In the genomic region with DNA sequence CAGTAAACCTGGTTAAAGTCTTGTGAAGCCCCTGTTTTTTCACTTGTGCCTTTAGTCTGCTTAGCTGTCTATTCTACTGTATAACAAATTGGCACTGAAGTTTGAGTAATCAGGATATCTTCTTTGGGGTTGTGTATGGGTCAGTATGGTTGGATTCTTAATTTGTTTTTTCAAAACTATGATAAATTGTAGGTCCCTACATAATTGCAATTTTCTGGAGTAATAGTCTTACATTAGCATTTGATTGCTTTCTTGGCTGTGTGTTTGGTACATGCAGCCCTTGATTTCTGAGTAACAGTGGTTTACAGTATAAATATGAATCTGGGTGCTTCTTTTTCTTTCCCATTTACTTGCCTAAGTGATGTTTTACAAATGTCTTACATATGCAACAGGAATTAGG, we compare ENCODE assay signal across 14 cellular contexts.
DNase-seq lines count a peak whose midpoint lies in the region; ATAC-seq and TF ChIP-seq lines count a peak whose summit lies in the region.
"Had no signal": no experiment of that assay in that cellular context is flagged by ENCODE, and none has a peak within 500 bp of the region (broad histone marks: within the 10 kb centered on the region; RNA-seq: fewer than 3 reads in every experiment).

No MANE protein-coding gene starts in this region.

- intact Hi-C loops in PC-9 (cut with micrococcal nuclease; ENCODE audit: unreplicated experiment) = no loop called here

- TF ChIP-seq CTCF in SK-N-SH (IDR thresholded peaks at IDR 0.05) (no peak), mesothelial cell of epicardium (IDR thresholded peaks at IDR 0.05; ENCODE audit: unreplicated experiment) (no peak), PC-9 (conservative IDR thresholded peaks at IDR 0.05) (no peak)

- no peaks in the 10 kb centered on the region for H4K20me1 ChIP-seq in SK-N-SH (ENCODE audit: insufficient read depth)
- H4K20me1 ChIP-seq in PC-9 (ENCODE audit: insufficient read depth) = no peaks in the 10 kb centered on the region

- H3K9me3 Mint-ChIP-seq in mesothelial cell of epicardium = no peaks in the 10 kb centered on the region
- H3K9me3 Mint-ChIP-seq: CD14-positive monocyte, H9, IgD-negative memory B cell had no signal

- H3K9me2 ChIP-seq in SK-N-SH = no peaks in the 10 kb centered on the region
- no peaks in the 10 kb centered on the region for H3K9me2 ChIP-seq in PC-9 (ENCODE audit: insufficient read depth)

- no peaks in the 10 kb centered on the region for H3K27me3 Mint-ChIP-seq in mesothelial cell of epicardium (ENCODE audit: low read depth)
- H3K27me3 Mint-ChIP-seq: CD8-positive, alpha-beta memory T cell; IgD-negative memory B cell had no signal

- H3K27me3 ChIP-seq in SK-N-SH (ENCODE audit: insufficient read depth) = no peaks in the 10 kb centered on the region
- no peaks in the 10 kb centered on the region for H3K27me3 ChIP-seq in PC-9 (ENCODE audit: insufficient read depth, low read depth)

- POLR2A ChIA-PET in SK-N-SH (lab: Yijun Ruan, JAX) = no interaction called here
- POLR2A ChIA-PET in PC-9 (lab: Charles Lee; ENCODE audit: unreplicated experiment) = no interaction called here

- BruUV-seq in PC-9 (replicated peaks; lab: Mats Ljungman, UMichigan) = no TSS peak

- no peak for ATAC-seq in SK-N-SH treated with all-trans-retinoic acid at 6 μM for 48 hours
- ATAC-seq: A549 had no signal

- no peak for TF ChIP-seq EP300 in SK-N-SH (IDR thresholded peaks at IDR 0.05; ENCODE audit: borderline replicate concordance in 1 of 2, low read depth in 1 of 2, low read length in 1 of 2)

- CTCF ChIA-PET in SK-N-SH (lab: Yijun Ruan, JAX) (interaction anchor here (1.2 to 3.4 kb wide), 2 partner anchors 114 to 187 kb away, joined by 3 to 12 read pairs; a partner anchor contains a TSS), PC-9 (lab: Charles Lee) (no interaction called here)

- no peak overlapping the region for H3K9ac ChIP-seq in SK-N-SH

- no peaks in the 10 kb centered on the region for H3K36me3 ChIP-seq in SK-N-SH (replicated peaks in 1 of 2; ENCODE audit: control insufficient read depth in 1 of 2, insufficient read depth in 2 of 2, low read length in 1 of 2)
- H3K36me3 ChIP-seq in PC-9 (ENCODE audit: low read depth) = no peaks in the 10 kb centered on the region

- H3K4me3 ChIP-seq in SK-N-SH (ENCODE audit: low read depth in 2 of 2, low read length in 1 of 2) (no peak overlapping the region), PC-9 (no peak overlapping the region)
- H3K4me3 ChIP-seq: A549 had no signal

- TF ChIP-seq RAD21 in SK-N-SH (IDR thresholded peaks at IDR 0.05; ENCODE audit: low read length) = no peak

- H3F3A ChIP-seq in SK-N-SH (replicated peaks; ENCODE audit: insufficient read depth) (no peaks in the 10 kb centered on the region), PC-9 (ENCODE audit: insufficient read depth, low read depth) (no peaks in the 10 kb centered on the region)

- no peaks in the 10 kb centered on the region for H3K79me2 ChIP-seq in SK-N-SH (ENCODE audit: insufficient read depth)
- no peaks in the 10 kb centered on the region for H3K79me2 ChIP-seq in PC-9 (ENCODE audit: low read depth)

- H3K4me1 ChIP-seq in SK-N-SH (ENCODE audit: control insufficient read depth in 1 of 2, insufficient read depth in 2 of 2, low read depth in 1 of 2, low read length in 1 of 2) (peaks cover 0 to 3% of the 10 kb centered on the region in 2 experiments; a peak in 2 of 4 replicates), PC-9 (replicated peaks; ENCODE audit: insufficient read depth) (no peaks in the 10 kb centered on the region)
- H3K4me1 ChIP-seq: A549, Caco-2 had no signal

- DNase-seq in SK-N-SH (no peak), NCI-H69 (lab: John Stamatoyannopoulos, UW) (peak; percentile 52), mesothelial cell of epicardium (ENCODE audit: low spot score in 2 of 2, unreplicated experiment in 2 of 2) (no peak), Ammon's horn (ENCODE audit: low spot score) (no peak), PC-9 (no peak)
- no peak for DNase-seq in activated CD4-positive, alpha-beta T cell treated with anti-CD3 and anti-CD28 coated beads for 4 hours
- DNase-seq: Caco-2; CD8-positive, alpha-beta memory T cell; GOT3; H9 had no signal

- no peaks in the 10 kb centered on the region for H3K9me3 ChIP-seq in SK-N-SH
- no peaks in the 10 kb centered on the region for H3K9me3 ChIP-seq in PC-9 (ENCODE audit: insufficient read depth, low read depth)
- H3K9me3 ChIP-seq: A549, Caco-2 had no signal

- H3K36me3 Mint-ChIP-seq in mesothelial cell of epicardium = no peaks in the 10 kb centered on the region
- H3K36me3 Mint-ChIP-seq: IgD-negative memory B cell had no signal

- peak overlapping the region; percentile 50 for H3K27ac Mint-ChIP-seq in mesothelial cell of epicardium
- H3K27ac Mint-ChIP-seq: CD14-positive monocyte; CD8-positive, alpha-beta memory T cell; H9; IgD-negative memory B cell had no signal

- H3K27ac ChIP-seq in SK-N-SH (ENCODE audit: low read depth in 2 of 2, low read length in 1 of 2) (peak overlapping the region in 1 of 2 experiments; percentile 34; a peak in 1 of 4 replicates), PC-9 (no peak overlapping the region)
- H3K27ac ChIP-seq: A549 had no signal

- no peak overlapping the region for H3K4me2 ChIP-seq in SK-N-SH
- H3K4me2 ChIP-seq in PC-9 = no peak overlapping the region
- H3K4me2 ChIP-seq: A549 had no signal

- peaks cover 31% of the 10 kb centered on the region for H3K4me1 Mint-ChIP-seq in mesothelial cell of epicardium

- H2AFZ ChIP-seq in SK-N-SH (ENCODE audit: low read depth) (no peak overlapping the region), PC-9 (no peak overlapping the region)

- H3K4me3 Mint-ChIP-seq in mesothelial cell of epicardium = no peak overlapping the region
- H3K4me3 Mint-ChIP-seq: CD14-positive monocyte; CD8-positive, alpha-beta memory T cell; H9; IgD-negative memory B cell had no signal

TF ChIP-seq in SK-N-SH treated with all-trans-retinoic acid at 6 μM for 48 hours, 23 proteins besides CTCF, POLR2A, EP300 and RAD21 (continues in another document):
- TF ChIP-seq ESRRG (CRISPR knock-in tag; IDR thresholded peaks at IDR 0.05) (no peak), CSDC2 (CRISPR knock-in tag; IDR thresholded peaks at IDR 0.05) (no peak), ZFP30 (CRISPR knock-in tag; IDR thresholded peaks at IDR 0.05) (no peak), PPARA (CRISPR knock-in tag; IDR thresholded peaks at IDR 0.05; ENCODE audit: borderline replicate concordance) (no peak), ISL1 (CRISPR knock-in tag; IDR thresholded peaks at IDR 0.05) (peak; percentile 91), BACH2 (CRISPR knock-in tag; IDR thresholded peaks at IDR 0.05; ENCODE audit: borderline replicate concordance) (no peak), ZC3H10 (CRISPR knock-in tag; IDR thresholded peaks at IDR 0.05) (no peak), ZNF70 (CRISPR knock-in tag; IDR thresholded peaks at IDR 0.05) (no peak), GLIS3 (CRISPR knock-in tag; IDR thresholded peaks at IDR 0.05) (peak; percentile 8; the same call in 1 of the 2 replicates), ARNTL (CRISPR knock-in tag; IDR thresholded peaks at IDR 0.05; ENCODE audit: borderline replicate concordance, low read depth) (no peak)
- TF ChIP-seq, protein P1, sequence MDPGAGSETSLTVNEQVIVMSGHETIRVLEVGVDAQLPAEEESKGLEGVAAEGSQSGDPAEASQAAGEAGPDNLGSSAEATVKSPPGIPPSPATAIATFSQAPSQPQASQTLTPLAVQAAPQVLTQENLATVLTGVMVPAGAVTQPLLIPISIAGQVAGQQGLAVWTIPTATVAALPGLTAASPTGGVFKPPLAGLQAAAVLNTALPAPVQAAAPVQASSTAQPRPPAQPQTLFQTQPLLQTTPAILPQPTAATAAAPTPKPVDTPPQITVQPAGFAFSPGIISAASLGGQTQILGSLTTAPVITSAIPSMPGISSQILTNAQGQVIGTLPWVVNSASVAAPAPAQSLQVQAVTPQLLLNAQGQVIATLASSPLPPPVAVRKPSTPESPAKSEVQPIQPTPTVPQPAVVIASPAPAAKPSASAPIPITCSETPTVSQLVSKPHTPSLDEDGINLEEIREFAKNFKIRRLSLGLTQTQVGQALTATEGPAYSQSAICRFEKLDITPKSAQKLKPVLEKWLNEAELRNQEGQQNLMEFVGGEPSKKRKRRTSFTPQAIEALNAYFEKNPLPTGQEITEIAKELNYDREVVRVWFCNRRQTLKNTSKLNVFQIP (CRISPR knock-in tag; IDR thresholded peaks at IDR 0.05; ENCODE audit: borderline replicate concordance, low read depth) = no peak

TF ChIP-seq in SK-N-SH, 30 proteins besides CTCF, POLR2A, EP300 and RAD21:
- no peak for TF ChIP-seq NFIC (IDR thresholded peaks at IDR 0.05; ENCODE audit: borderline replicate concordance)
- no peak for TF ChIP-seq FOSL2 (IDR thresholded peaks at IDR 0.05; ENCODE audit: borderline replicate concordance, low read depth)
- TF ChIP-seq, protein P2, sequence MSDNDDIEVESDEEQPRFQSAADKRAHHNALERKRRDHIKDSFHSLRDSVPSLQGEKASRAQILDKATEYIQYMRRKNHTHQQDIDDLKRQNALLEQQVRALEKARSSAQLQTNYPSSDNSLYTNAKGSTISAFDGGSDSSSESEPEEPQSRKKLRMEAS (IDR thresholded peaks at IDR 0.05; ENCODE audit: low read depth) = no peak
- no peak for TF ChIP-seq ELF1 (IDR thresholded peaks at IDR 0.05)
